26 cellular contexts compared by ENCODE assay signal in genomic region chr13:25384747-25385270, GRCh38. TPM values are rescaled to one million over a fixed set of nuclear protein-coding genes. Genes with fewer than 3 reads are reported as not detected.
A peak's percentile ranks its signal among the peaks of the same experiment; 100 is the strongest.
DNase-seq lines count a peak whose midpoint lies in the region; ATAC-seq, FAIRE-seq and TF ChIP-seq lines count a peak whose summit lies in the region.
"Had no signal": no experiment of that assay in that cellular context is flagged by ENCODE, and none has a peak within 500 bp of the region (broad histone marks: within the 10 kb centered on the region; RNA-seq: fewer than 3 reads in every experiment).

No MANE protein-coding gene starts in this region.

- POLR2A ChIA-PET in H1 (lab: Charles Lee; ENCODE audit: partially characterized antibody): interaction anchor here (1.3 kb wide), 1 partner anchor 9 kb away, joined by 3 read pairs; no protein-coding TSS in a partner anchor

- peaks cover 11 to 13% of the 10 kb centered on the region in 2 experiments for H3K4me1 Mint-ChIP-seq in H9
- H3K4me1 Mint-ChIP-seq in Calu3 (ENCODE audit: low read depth, unreplicated experiment): no peaks in the 10 kb centered on the region
- H3K4me1 Mint-ChIP-seq in activated T-cell treated with anti-CD3 and anti-CD28 coated beads, Interleukin-2, amount 50 U/mL, for 72 hours (ENCODE audit: low read depth): no peaks in the 10 kb centered on the region
- H3K4me1 Mint-ChIP-seq in activated T-helper 2 cell treated with anti-CD3 and anti-CD28 coated beads, Interferon-gamma antibody, Interleukin-2, Interleukin-4, amounts not matched to agents 10 μg/mL and 5 μg/mL and 100 μg/mL, durations not matched to agents 14 hours and 24 hours and 36 hours (ENCODE audit: low read depth): no peaks in the 10 kb centered on the region

- H3K27ac Mint-ChIP-seq in H9 (no peak overlapping the region; a peak in 1 of 7 replicates), Calu3 (ENCODE audit: unreplicated experiment) (no peak overlapping the region)
- H3K27ac Mint-ChIP-seq in activated T-cell treated with anti-CD3 and anti-CD28 coated beads, Interleukin-2, amount 50 U/mL, for 72 hours: no peak overlapping the region
- H3K27ac Mint-ChIP-seq in activated T-helper 2 cell treated with anti-CD3 and anti-CD28 coated beads, Interferon-gamma antibody, Interleukin-2, Interleukin-4, amounts not matched to agents 10 μg/mL and 5 μg/mL and 100 μg/mL, durations not matched to agents 14 hours and 24 hours and 36 hours: no peak overlapping the region
- H3K27ac Mint-ChIP-seq: CD8-positive, alpha-beta T cell had no signal

- H3K9ac ChIP-seq in H9 (ENCODE audit: extremely low read depth, insufficient read length, low read length) (no peak overlapping the region), H1 (replicated peaks in 1 of 4; ENCODE audit: extremely low read depth in 1 of 4, low read depth in 3 of 4, low read length in 3 of 4) (no peak overlapping the region), mesendoderm (ENCODE audit: low read length) (no peak overlapping the region)
- H3K9ac ChIP-seq: GM23248, SK-N-SH had no signal

- no peaks in the 10 kb centered on the region for H3K23me2 ChIP-seq in H9 (ENCODE audit: insufficient read length, low read depth, low read length, poor library complexity, severe bottlenecking)
- H3K23me2 ChIP-seq in H1 (ENCODE audit: low read depth, low read length): no peaks in the 10 kb centered on the region; the same call in 1 of the 2 replicates

- H2BK12ac ChIP-seq in H9 (ENCODE audit: insufficient read length, low read depth, low read length) (no peak overlapping the region), H1 (ENCODE audit: low read depth, low read length) (no peak overlapping the region)

- H3K27me3 Mint-ChIP-seq in H9 (ENCODE audit: low read depth): peaks cover 2% of the 10 kb centered on the region; the same call in 1 of the 2 replicates
- H3K27me3 Mint-ChIP-seq in Calu3 (ENCODE audit: unreplicated experiment): peaks cover 74% of the 10 kb centered on the region
- peaks cover 62% of the 10 kb centered on the region for H3K27me3 Mint-ChIP-seq in activated T-cell treated with anti-CD3 and anti-CD28 coated beads, Interleukin-2, amount 50 U/mL, for 72 hours (ENCODE audit: low read depth)
- peaks cover 35% of the 10 kb centered on the region for H3K27me3 Mint-ChIP-seq in activated T-helper 2 cell treated with anti-CD3 and anti-CD28 coated beads, Interferon-gamma antibody, Interleukin-2, Interleukin-4, amounts not matched to agents 10 μg/mL and 5 μg/mL and 100 μg/mL, durations not matched to agents 14 hours and 24 hours and 36 hours (ENCODE audit: low read depth)

- H3K18ac ChIP-seq in H9 (ENCODE audit: insufficient read length, low read depth, low read length): no peak overlapping the region
- no peak overlapping the region for H3K18ac ChIP-seq in H1 (ENCODE audit: extremely low read depth, low read length)
- peak overlapping the region; percentile 60 for H3K18ac ChIP-seq in mesendoderm (ENCODE audit: low read length)

- H3K14ac ChIP-seq in H9 (ENCODE audit: insufficient read depth, low read length): no peak overlapping the region
- H3K14ac ChIP-seq in H1 (ENCODE audit: insufficient read length): no peak overlapping the region

- H3K4me1 ChIP-seq in H9 (ENCODE audit: insufficient read depth, low read length) (no peaks in the 10 kb centered on the region; the same call in 1 of the 2 replicates), H1 (replicated peaks in 1 of 4; ENCODE audit: control insufficient read depth in 3 of 4, insufficient read depth in 4 of 4, low read length in 3 of 4) (peaks cover 2 to 6% (median 3%) of the 10 kb centered on the region in 4 experiments; a peak in 3 of 7 replicates), mesendoderm (ENCODE audit: control insufficient read depth, low read depth, low read length) (no peaks in the 10 kb centered on the region)

- H3K4me3 Mint-ChIP-seq in H9 (no peak overlapping the region), Calu3 (ENCODE audit: low read depth, unreplicated experiment) (no peak overlapping the region)
- no peak overlapping the region for H3K4me3 Mint-ChIP-seq in activated T-cell treated with anti-CD3 and anti-CD28 coated beads, Interleukin-2, amount 50 U/mL, for 72 hours
- no peak overlapping the region for H3K4me3 Mint-ChIP-seq in activated T-helper 2 cell treated with anti-CD3 and anti-CD28 coated beads, Interferon-gamma antibody, Interleukin-2, Interleukin-4, amounts not matched to agents 10 μg/mL and 5 μg/mL and 100 μg/mL, durations not matched to agents 14 hours and 24 hours and 36 hours (ENCODE audit: low read depth)
- H3K4me3 Mint-ChIP-seq: CD8-positive, alpha-beta T cell had no signal

- H4K20me1 ChIP-seq in H9 (ENCODE audit: control insufficient read depth, insufficient read depth, insufficient read length): no peaks in the 10 kb centered on the region
- H4K20me1 ChIP-seq in H1 (replicated peaks in 1 of 2; ENCODE audit: control insufficient read depth in 1 of 2, insufficient read depth in 2 of 2, low read length in 2 of 2): no peaks in the 10 kb centered on the region

- H3K79me2 ChIP-seq in H9 (ENCODE audit: insufficient read depth, low read length): no peaks in the 10 kb centered on the region
- H3K79me2 ChIP-seq in H1 (ENCODE audit: control insufficient read depth in 1 of 2, insufficient read depth in 2 of 2, low read length in 2 of 2): no peaks in the 10 kb centered on the region
- no peaks in the 10 kb centered on the region for H3K79me2 ChIP-seq in mesendoderm (ENCODE audit: control insufficient read depth, insufficient read depth, low read length)

- no peak for TF ChIP-seq POLR2A in H1 (IDR thresholded peaks at IDR 0.05; ENCODE audit: control extremely low read depth in 1 of 2, low read depth in 2 of 2, low read length in 2 of 2)

- H4K8ac ChIP-seq in H9 (replicated peaks; ENCODE audit: insufficient read length, low read depth, low read length) (no peak overlapping the region), H1 (ENCODE audit: extremely low read depth, insufficient read depth, low read length) (no peak overlapping the region), mesendoderm (ENCODE audit: low read depth, low read length) (no peak overlapping the region)

- no CpG with 5 or more reads among the region's 3 CpGs for WGBS in H9 (ENCODE audit: extremely low coverage, insufficient read length, low lambda C conversion rate)
- 82% methylated on average over 3 of the region's 3 CpGs; no CpG with 5 or more reads in 1 of the 2 experiments for WGBS in H1 (ENCODE audit: extremely low coverage in 1 of 2, insufficient coverage in 1 of 2, insufficient read length in 1 of 2, insufficient replicate concordance in 2 of 2, low coverage in 1 of 2, low lambda C conversion rate in 2 of 2, missing lambda C conversion rate in 1 of 2), 2 experiments
- no CpG with 5 or more reads among the region's 3 CpGs for WGBS in mesendoderm (ENCODE audit: extremely low coverage, insufficient coverage, low lambda C conversion rate)

- no peak overlapping the region for H3K4me2 ChIP-seq in H9 (ENCODE audit: insufficient read depth, insufficient read length, low read length)
- no peak overlapping the region; a peak in 1 of 4 replicates for H3K4me2 ChIP-seq in H1 (ENCODE audit: insufficient read depth in 1 of 2, low read depth in 2 of 2, low read length in 2 of 2)
- no peak overlapping the region for H3K4me2 ChIP-seq in mesendoderm (ENCODE audit: low read length)
- H3K4me2 ChIP-seq: PC-9, SK-N-SH had no signal

- H3K4ac ChIP-seq in H9 (ENCODE audit: low read depth, low read length) (no peak overlapping the region), H1 (replicated peaks; ENCODE audit: insufficient read length, low read depth, low read length) (no peak overlapping the region), mesendoderm (ENCODE audit: low read depth, low read length) (no peak overlapping the region)

- H4K91ac ChIP-seq in H9 (ENCODE audit: insufficient read length, low read depth, low read length) (no peak overlapping the region), H1 (replicated peaks; ENCODE audit: insufficient read length, low read length) (no peak overlapping the region)

- no peaks in the 10 kb centered on the region for H3K27me3 ChIP-seq in H9 (ENCODE audit: insufficient read depth, low read length)
- H3K27me3 ChIP-seq in H1 (replicated peaks in 1 of 4; ENCODE audit: control insufficient read depth in 3 of 4, extremely low read depth in 1 of 4, insufficient read depth in 3 of 4, low read length in 3 of 4): no peaks in the 10 kb centered on the region
- no peaks in the 10 kb centered on the region for H3K27me3 ChIP-seq in mesendoderm (ENCODE audit: insufficient read depth, low read length, poor library complexity)

- H3K36me3 Mint-ChIP-seq in H9 (ENCODE audit: insufficient read depth in 1 of 3, low read depth in 3 of 3) (0 out of 7 replicates have a peak, but pooled peaks cover 0 to 2% (median 0%) of the 10 kb centered on the region in 3 experiments), Calu3 (ENCODE audit: insufficient read depth, unreplicated experiment) (no peaks in the 10 kb centered on the region)
- H3K36me3 Mint-ChIP-seq in activated T-cell treated with anti-CD3 and anti-CD28 coated beads, Interleukin-2, amount 50 U/mL, for 72 hours (ENCODE audit: insufficient read depth in 2 of 2): no peaks in the 10 kb centered on the region
- H3K36me3 Mint-ChIP-seq in activated T-helper 2 cell treated with anti-CD3 and anti-CD28 coated beads, Interferon-gamma antibody, Interleukin-2, Interleukin-4, amounts not matched to agents 10 μg/mL and 5 μg/mL and 100 μg/mL, durations not matched to agents 14 hours and 24 hours and 36 hours (ENCODE audit: low read depth): no peaks in the 10 kb centered on the region
- H3K36me3 Mint-ChIP-seq: CD8-positive, alpha-beta T cell had no signal

- no TSS peak for BruUV-seq in Calu3 (replicated peaks; lab: Mats Ljungman, UMichigan)

- no peak for TF ChIP-seq RAD21 in H1 (IDR thresholded peaks at IDR 0.05 in 1 of 2, conservative IDR thresholded peaks at IDR 0.05 in 1 of 2; ENCODE audit: low read depth in 2 of 2, low read length in 2 of 2)

- CTCF ChIA-PET in H1 (lab: Charles Lee; ENCODE audit: partially characterized antibody): interaction anchor here (1.1 to 1.7 kb wide), 3 partner anchors 8 to 130 kb away, joined by 4 to 7 read pairs (median 6); no protein-coding TSS in a partner anchor
- CTCF ChIA-PET in Calu3 (lab: Charles Lee): no interaction called here

- H2BK5ac ChIP-seq in H9 (ENCODE audit: insufficient read length, low read length) (no peak overlapping the region), H1 (ENCODE audit: low read depth, low read length) (no peak overlapping the region), mesendoderm (ENCODE audit: low read length) (no peak overlapping the region)

- H2AFZ ChIP-seq in H9 (ENCODE audit: low read length): peak overlapping the region; percentile 86
- H2AFZ ChIP-seq in H1 (ENCODE audit: low read length): peak overlapping the region; percentile 89
- H2AFZ ChIP-seq: GM23248, PC-9 had no signal

- intact Hi-C loops in Calu3 (cut with micrococcal nuclease; ENCODE audit: unreplicated experiment): no loop called here
- intact Hi-C loops in activated T-helper 2 cell treated with anti-CD3 and anti-CD28 coated beads, Interferon-gamma antibody, Interleukin-2, Interleukin-4, amounts not matched to agents 10 μg/mL and 5 μg/mL and 100 μg/mL, durations not matched to agents 14 hours and 24 hours and 36 hours (cut with micrococcal nuclease): no loop called here

- peak; percentile 39 for FAIRE-seq in H1 (lab: Jason Lieb, UNC)
- FAIRE-seq: D721Med had no signal

- H2BK20ac ChIP-seq in H9 (ENCODE audit: low read depth, low read length, poor library complexity, severe bottlenecking) (no peak overlapping the region), H1 (ENCODE audit: low read length) (no peak overlapping the region)

- no peak for ATAC-seq in activated T-cell treated with anti-CD3 and anti-CD28 coated beads, Interleukin-2, amount 50 U/mL, for 72 hours (replicated peaks in 1 of 2)
- no peak for ATAC-seq in GM19035 (IDR thresholded peaks at IDR 0.05; ENCODE audit: unreplicated experiment)
- ATAC-seq: CD8-positive, alpha-beta T cell had no signal

- H4K5ac ChIP-seq in H9 (ENCODE audit: insufficient read length, low read depth, low read length) (no peak overlapping the region), H1 (ENCODE audit: insufficient read length, low read depth, low read length) (no peak overlapping the region), mesendoderm (ENCODE audit: low read length) (no peak overlapping the region)

- H3K36me3 ChIP-seq in H1 (ENCODE audit: control insufficient read depth in 2 of 4, insufficient read depth in 4 of 4, low read length in 3 of 4) (no peaks in the 10 kb centered on the region), mesendoderm (ENCODE audit: control insufficient read depth, insufficient read depth, low read length) (no peaks in the 10 kb centered on the region)

- H2BK120ac ChIP-seq in H9 (ENCODE audit: low read depth, low read length, poor library complexity, severe bottlenecking) (no peak overlapping the region), H1 (replicated peaks; ENCODE audit: low read depth, low read length) (no peak overlapping the region), mesendoderm (ENCODE audit: low read depth, low read length) (no peak overlapping the region)

- H3K79me1 ChIP-seq in H9 (ENCODE audit: insufficient read depth, low read depth, low read length, poor library complexity, severe bottlenecking): no peaks in the 10 kb centered on the region
- H3K79me1 ChIP-seq in H1 (ENCODE audit: low read depth, low read length): no peaks in the 10 kb centered on the region
- H3K79me1 ChIP-seq in mesendoderm (ENCODE audit: low read length): no peaks in the 10 kb centered on the region

- TF ChIP-seq EP300 in H1 (IDR thresholded peaks at IDR 0.05; ENCODE audit: borderline replicate concordance in 1 of 2, low read depth in 2 of 2, low read length in 2 of 2): no peak

- H3K9me3 ChIP-seq in H9 (ENCODE audit: control insufficient read depth, low read depth, low read length): no peaks in the 10 kb centered on the region
- no peaks in the 10 kb centered on the region for H3K9me3 ChIP-seq in H1 (ENCODE audit: insufficient read depth in 2 of 2, low read depth in 1 of 2, low read length in 1 of 2)
- H3K9me3 ChIP-seq: SK-N-SH had no signal

- H3K4me3 ChIP-seq in H1 (ENCODE audit: extremely low read depth in 1 of 4, insufficient read depth in 2 of 4, low read depth in 3 of 4, low read length in 4 of 4): no peak overlapping the region
- no peak overlapping the region for H3K4me3 ChIP-seq in mesendoderm (ENCODE audit: low read length)
- H3K4me3 ChIP-seq: GM23248, PC-9 had no signal

- H2BK15ac ChIP-seq in H9 (ENCODE audit: low read depth, low read length) (no peak overlapping the region), H1 (ENCODE audit: low read length) (no peak overlapping the region), mesendoderm (replicated peaks; ENCODE audit: low read depth) (no peak overlapping the region)

- no peak overlapping the region for H3K23ac ChIP-seq in H9 (ENCODE audit: insufficient read length, low read depth, low read length)
- H3K23ac ChIP-seq in H1 (ENCODE audit: insufficient read length): no peak overlapping the region
- H3K23ac ChIP-seq in mesendoderm (ENCODE audit: low read length): no peak overlapping the region

- H3K27ac ChIP-seq in H9 (ENCODE audit: insufficient read length, low read depth, low read length) (no peak overlapping the region), H1 (ENCODE audit: low read depth, low read length) (no peak overlapping the region), mesendoderm (ENCODE audit: low read depth, low read length) (no peak overlapping the region)
- H3K27ac ChIP-seq: GM23248, PC-9 had no signal

- H3K9me3 Mint-ChIP-seq in H9: peaks cover 2 to 3% of the 10 kb centered on the region in 2 experiments; a peak in 2 of 5 replicates
- no peaks in the 10 kb centered on the region for H3K9me3 Mint-ChIP-seq in Calu3 (ENCODE audit: low read depth, unreplicated experiment)
- no peaks in the 10 kb centered on the region for H3K9me3 Mint-ChIP-seq in activated T-cell treated with anti-CD3 and anti-CD28 coated beads, Interleukin-2, amount 50 U/mL, for 72 hours
- no peaks in the 10 kb centered on the region for H3K9me3 Mint-ChIP-seq in activated T-helper 2 cell treated with anti-CD3 and anti-CD28 coated beads, Interferon-gamma antibody, Interleukin-2, Interleukin-4, amounts not matched to agents 10 μg/mL and 5 μg/mL and 100 μg/mL, durations not matched to agents 14 hours and 24 hours and 36 hours
- H3K9me3 Mint-ChIP-seq: CD8-positive, alpha-beta T cell had no signal

- DNase-seq in COLO829 (ENCODE audit: low spot score) (peak; percentile 35), H9 (no peak), H1 (ENCODE audit: low read depth in 1 of 2, low spot score in 2 of 2) (no peak), mesendoderm (no peak), Calu3 (no peak)
- DNase-seq in activated T-cell treated with anti-CD3 and anti-CD28 coated beads, Interleukin-2, amount 50 U/mL, for 72 hours: no peak
- DNase-seq in activated T-helper 2 cell treated with anti-CD3 and anti-CD28 coated beads, Interferon-gamma antibody, Interleukin-2, Interleukin-4, amounts not matched to agents 10 μg/mL and 5 μg/mL and 100 μg/mL, durations not matched to agents 14 hours and 24 hours and 36 hours (ENCODE audit: low spot score): no peak
- DNase-seq: AML-193; C1 segment of cervical spinal cord; CD8-positive, alpha-beta T cell; DMS53; GF-D8; GM23248; Kasumi-1; NCI-H1092; NCI-H1436 treated with DMSO at 0.1 percent for 48 hours; NCI-H2029; NCI-H2227 treated with DMSO at 0.1 percent for 48 hours; NCI-H510A treated with DMSO at 0.1 percent for 48 hours; NCI-H748 treated with DMSO at 0.1 percent for 48 hours; PC-9; RPMI8226; SHP77; SK-N-SH had no signal

- H3T11ph ChIP-seq in H9 (ENCODE audit: low read length): no peak overlapping the region

- H3K56ac ChIP-seq in H9 (ENCODE audit: insufficient read length, low read depth, low read length) (no peak overlapping the region), H1 (replicated peaks; ENCODE audit: insufficient read length, low read depth, low read length) (no peak overlapping the region), mesendoderm (ENCODE audit: low read length) (no peak overlapping the region)

- H2AK5ac ChIP-seq in H9 (ENCODE audit: insufficient read length, low read length) (no peak overlapping the region), H1 (ENCODE audit: low read depth, low read length) (no peak overlapping the region), mesendoderm (ENCODE audit: low read length) (no peak overlapping the region)

- TF ChIP-seq CTCF in H9 (conservative IDR thresholded peaks at IDR 0.05) (no peak), H1 (IDR thresholded peaks at IDR 0.05; ENCODE audit: control extremely low read depth in 1 of 3, insufficient read depth in 1 of 3, low read depth in 1 of 3, low read length in 3 of 3) (no peak), Calu3 (IDR thresholded peaks at IDR 0.05; ENCODE audit: unreplicated experiment) (no peak)

RNA-seq across cellular contexts. Expression of gene ATP8A2, which starts 13.0 kb away (rescaled TPM):
- total RNA-seq in H9 (2021): 16.3 and 18.2 TPM in 2 replicates
- total RNA-seq in H1 (2021; fragmentation: NEBNext Ultra II Directional; extraction: Animal tissue kit (Norgen Biotek cat#: 25700)): 8.3 and 8.4 TPM in 2 replicates
- polyA plus RNA-seq in H1 (2011; rRNA removed): 2.2 and 2.4 TPM in 2 replicates
- 2.4 TPM for polyA plus RNA-seq in H1 (2011; cell fraction: cytosol; rRNA removed)
- polyA plus RNA-seq in H1 (2011; cell fraction: nucleus; rRNA removed): 3.0 TPM
- 2.8 to 4.0 TPM (median 3.8 TPM) in 4 replicates for polyA plus RNA-seq in H1 (2012, experiment 1 of 2)
- polyA plus RNA-seq in H1 (2012, experiment 2 of 2): 0.29 TPM
- polyA plus RNA-seq in H1 (2013, experiment 1 of 2): 4.8 TPM
- 4.8 TPM for polyA plus RNA-seq in H1 (2013, experiment 2 of 2)
- 8.5 and 9.4 TPM in 2 replicates for polyA minus RNA-seq in H1 (2011; rRNA and poly(A)+ RNA removed)
- polyA minus RNA-seq in H1 (2011; cell fraction: cytosol; rRNA and poly(A)+ RNA removed): 5.0 TPM
- polyA minus RNA-seq in H1 (2011; cell fraction: nucleus; rRNA and poly(A)+ RNA removed): 11.3 TPM
- 0.83 TPM for polyA plus RNA-seq in mesendoderm (2013, experiment 1 of 2)
- polyA plus RNA-seq in mesendoderm (2013, experiment 2 of 2): 0.88 TPM
- total RNA-seq in Calu3 (2022): 0.05 and 0.07 TPM in 2 replicates
- under 1 TPM; 0.67 to 0.74 TPM for total RNA-seq in activated T-cell treated with anti-CD3 and anti-CD28 coated beads, Interleukin-2, amount 50 U/mL, for 72 hours
- 0.11 and 0.16 TPM in 2 replicates for total RNA-seq in activated T-helper 2 cell treated with anti-CD3 and anti-CD28 coated beads, Interferon-gamma antibody, Interleukin-2, Interleukin-4, amounts not matched to agents 10 μg/mL and 5 μg/mL and 100 μg/mL, durations not matched to agents 14 hours and 24 hours and 36 hours
- total RNA-seq: PC-9 had no signal
